Comparison of ENCODE assay signal across 6 cellular contexts in the genomic region with DNA sequence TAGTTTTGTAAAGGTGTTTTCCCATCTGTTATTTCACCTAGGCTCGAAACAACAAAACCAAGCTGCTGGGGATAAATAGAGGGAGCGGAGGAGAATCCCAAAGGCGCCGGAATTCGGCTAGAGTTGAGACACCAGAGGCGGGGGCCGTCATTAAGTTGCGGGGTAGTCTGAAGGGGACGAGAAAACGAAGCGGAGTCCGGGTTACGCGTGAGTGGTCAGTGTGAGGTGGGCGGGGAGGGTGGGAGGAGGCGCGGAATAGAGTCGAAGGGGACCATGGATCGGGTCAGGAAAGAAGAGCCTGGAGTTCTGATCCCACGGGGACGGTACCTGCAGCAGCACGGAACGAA. TPM values are rescaled to one million over a fixed set of nuclear protein-coding genes. Genes with fewer than 3 reads are reported as not detected.
DNase-seq lines count a peak whose midpoint lies in the region; TF ChIP-seq lines count a peak whose summit lies in the region.

No MANE protein-coding gene starts in this region.

- no peak for TF ChIP-seq CTCF in MCF 10A (IDR thresholded peaks at IDR 0.05; ENCODE audit: unreplicated experiment)

- H3K36me3 ChIP-seq in neuron (ENCODE audit: insufficient read depth, low read length), result peaks cover 58% of the 10 kb centered on the region

- POLR2A ChIA-PET in MCF 10A (lab: Yijun Ruan, JAX), result interaction anchor here (0.6 to 3.4 kb wide), 16 partner anchors 9 to 1185 kb away, joined by 3 to 41 read pairs (median 4); partner anchors contain the start of genes DCPS, FAM118B, RPUSD4 and TIRAP

- intact Hi-C loops in MCF 10A (cut with micrococcal nuclease), result loop anchor here (1.0 to 5.0 kb wide), 3 partner anchors 36 to 346 kb away; partner anchors contain the start of genes DCPS, FAM118B and RPUSD4

- peaks cover 45% of the 10 kb centered on the region for H3K4me1 Mint-ChIP-seq in activated naive CD4-positive, alpha-beta T cell treated with anti-CD3 and anti-CD28 coated beads, Interleukin-2, amount 10 ng/mL, durations not matched to agents 7 days and 5 days
- H3K4me1 Mint-ChIP-seq in MCF 10A (ENCODE audit: insufficient read depth, unreplicated experiment), result peaks cover 23% of the 10 kb centered on the region

- peak overlapping the region; percentile 98 for H3K4me3 Mint-ChIP-seq in activated naive CD4-positive, alpha-beta T cell treated with anti-CD3 and anti-CD28 coated beads, Interleukin-2, amount 10 ng/mL, durations not matched to agents 7 days and 5 days
- peak overlapping the region; percentile 94 for H3K4me3 Mint-ChIP-seq in MCF 10A (ENCODE audit: unreplicated experiment)

- H3K9me3 Mint-ChIP-seq in activated naive CD4-positive, alpha-beta T cell treated with anti-CD3 and anti-CD28 coated beads, Interleukin-2, amount 10 ng/mL, durations not matched to agents 7 days and 5 days, result no peaks in the 10 kb centered on the region
- H3K9me3 Mint-ChIP-seq in MCF 10A (ENCODE audit: unreplicated experiment), result no peaks in the 10 kb centered on the region

- H3K4me1 ChIP-seq in neuron (ENCODE audit: insufficient read depth, low read length), result peaks cover 16% of the 10 kb centered on the region

- peak overlapping the region; percentile 76 for H3K4me3 ChIP-seq in neuron (ENCODE audit: low read length)

- no peaks in the 10 kb centered on the region for H3K27me3 Mint-ChIP-seq in activated naive CD4-positive, alpha-beta T cell treated with anti-CD3 and anti-CD28 coated beads, Interleukin-2, amount 10 ng/mL, durations not matched to agents 7 days and 5 days
- no peaks in the 10 kb centered on the region for H3K27me3 Mint-ChIP-seq in MCF 10A (ENCODE audit: insufficient read depth, unreplicated experiment)

- H3K9me3 ChIP-seq in neuron (ENCODE audit: low read length), result no peaks in the 10 kb centered on the region

- H2AFZ ChIP-seq in neuron (ENCODE audit: low read depth, low read length), result no peak overlapping the region

- DNase-seq in activated naive CD4-positive, alpha-beta T cell treated with anti-CD3 and anti-CD28 coated beads, Interleukin-2, amount 10 ng/mL, durations not matched to agents 7 days and 5 days, result no peak
- DNase-seq in activated naive CD4-positive, alpha-beta T cell (lab: John Stamatoyannopoulos, UW), result no peak
- no peak for DNase-seq in MCF 10A (ENCODE audit: unreplicated experiment)
- no peak for DNase-seq in amygdala (lab: John Stamatoyannopoulos, UW)
- DNase-seq in GM19238 (ENCODE audit: insufficient read length, low spot score), result no peak

- CTCF ChIA-PET in activated naive CD4-positive, alpha-beta T cell treated with anti-CD3 and anti-CD28 coated beads, Interleukin-2, amount 10 ng/mL, durations not matched to agents 7 days and 5 days (lab: Charles Lee), result interaction anchor here (0.9 kb wide), 1 partner anchor 53 kb away, joined by 3 read pairs; no protein-coding TSS in a partner anchor
- CTCF ChIA-PET in MCF 10A (lab: Yijun Ruan, JAX), result interaction anchor here (0.6 kb wide), 1 partner anchor 41 kb away, joined by 3 read pairs; no protein-coding TSS in a partner anchor

- no TSS peak for BruUV-seq in MCF 10A (replicated peaks; lab: Mats Ljungman, UMichigan)

- H3K36me3 Mint-ChIP-seq in activated naive CD4-positive, alpha-beta T cell treated with anti-CD3 and anti-CD28 coated beads, Interleukin-2, amount 10 ng/mL, durations not matched to agents 7 days and 5 days, result peaks cover 64% of the 10 kb centered on the region
- H3K36me3 Mint-ChIP-seq in MCF 10A (ENCODE audit: insufficient read depth, unreplicated experiment), result peaks cover 60% of the 10 kb centered on the region

- H3K27me3 ChIP-seq in neuron (ENCODE audit: insufficient read depth, low read length), result no peaks in the 10 kb centered on the region

- peak overlapping the region; percentile 98 for H3K27ac Mint-ChIP-seq in activated naive CD4-positive, alpha-beta T cell treated with anti-CD3 and anti-CD28 coated beads, Interleukin-2, amount 10 ng/mL, durations not matched to agents 7 days and 5 days
- H3K27ac Mint-ChIP-seq in MCF 10A (ENCODE audit: low read depth, unreplicated experiment), result peak overlapping the region; percentile 97

RNA-seq across cellular contexts. Expression of gene SRPRA, which starts 0.4 kb away (rescaled TPM):
- total RNA-seq in MCF 10A (2022), result 176 and 258 TPM in 2 replicates

RNA-seq across cellular contexts. Expression of gene FOXRED1, which starts 0.6 kb away (rescaled TPM):
- total RNA-seq in MCF 10A (2022), result 28.2 and 37.2 TPM in 2 replicates

RNA-seq across cellular contexts. Expression of gene TIRAP, which starts 14.6 kb away (rescaled TPM):
- 11.9 and 14.0 TPM in 2 replicates for total RNA-seq in MCF 10A (2022)

RNA-seq across cellular contexts. Expression of gene DCPS, which starts 35.5 kb away (rescaled TPM):
- 29.6 and 33.7 TPM in 2 replicates for total RNA-seq in MCF 10A (2022)

RNA-seq across cellular contexts. Expression of gene FAM118B, which starts 56.8 kb away (rescaled TPM):
- total RNA-seq in MCF 10A (2022), result 8.3 and 13.4 TPM in 2 replicates
